Comparison of ENCODE assay signal across 8 cellular contexts in the genomic region with DNA sequence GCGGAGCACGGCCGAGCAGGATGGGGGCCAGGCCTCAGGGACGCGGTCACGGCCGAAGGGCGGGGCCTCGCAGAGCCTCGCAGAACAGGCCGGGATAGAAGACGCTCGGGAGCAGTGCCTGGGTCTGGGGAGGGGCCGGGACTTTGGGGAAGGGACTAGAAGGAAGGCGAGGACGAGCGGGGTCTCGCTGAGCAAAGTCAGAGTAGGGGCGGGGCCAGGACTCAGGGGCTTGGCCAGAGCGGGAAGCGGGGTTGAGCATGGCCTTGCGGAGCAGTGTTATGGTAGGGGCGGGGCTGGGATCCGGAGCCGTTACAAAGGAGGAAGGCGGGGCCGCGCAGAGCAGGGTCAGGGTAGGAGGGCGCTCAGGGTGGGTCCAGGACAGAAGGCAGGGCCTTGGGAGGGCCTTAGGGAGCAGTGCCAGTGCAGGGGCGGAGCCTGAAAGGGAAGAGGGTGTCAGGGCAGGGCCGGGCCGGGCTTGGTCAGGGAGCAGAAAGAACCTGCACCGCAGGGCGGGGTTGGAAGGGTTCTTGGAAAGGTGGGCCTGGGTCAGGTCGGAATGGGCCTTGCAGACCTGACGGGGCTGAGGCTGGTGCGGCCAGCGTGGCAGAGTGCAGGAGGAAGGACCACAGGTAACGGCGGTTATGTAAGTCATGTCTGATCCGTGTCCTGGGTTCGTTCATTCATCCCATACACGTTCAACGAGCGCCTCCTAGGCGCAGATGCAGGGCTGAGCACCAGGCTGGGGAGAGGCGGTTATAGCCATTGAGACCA. TPM values are rescaled to one million over a fixed set of nuclear protein-coding genes. Genes with fewer than 3 reads are reported as not detected.
A peak's percentile ranks its signal among the peaks of the same experiment; 100 is the strongest.
DNase-seq lines count a peak whose midpoint lies in the region; ATAC-seq and TF ChIP-seq lines count a peak whose summit lies in the region.

No MANE protein-coding gene starts in this region.

- H3K4me2 ChIP-seq in H9 (ENCODE audit: insufficient read depth, insufficient read length, low read length), result peak overlapping the region; percentile 53

- H3K9ac ChIP-seq in H9 (ENCODE audit: extremely low read depth, insufficient read length, low read length), result no peak overlapping the region

- H3K4me3 ChIP-seq in SJSA1 (peak overlapping the region; percentile 58), testis (peak overlapping the region; percentile 19 to 62)

- H2BK5ac ChIP-seq in H9 (ENCODE audit: insufficient read length, low read length), result no peak overlapping the region

- H2BK12ac ChIP-seq in H9 (ENCODE audit: insufficient read length, low read depth, low read length), result no peak overlapping the region

- no peaks in the 10 kb centered on the region for H3K79me2 ChIP-seq in H9 (ENCODE audit: insufficient read depth, low read length)

- H3K36me3 ChIP-seq in SJSA1, result peaks cover 29% of the 10 kb centered on the region
- H3K36me3 ChIP-seq in testis (ENCODE audit: low read depth, missing control alignments), result no peaks in the 10 kb centered on the region

- no peak overlapping the region for H3K23ac ChIP-seq in H9 (ENCODE audit: insufficient read length, low read depth, low read length)

- H3K27me3 ChIP-seq in H9 (ENCODE audit: insufficient read depth, low read length) (no peaks in the 10 kb centered on the region), SJSA1 (replicated peaks) (no peaks in the 10 kb centered on the region), testis (no peaks in the 10 kb centered on the region)

- H4K5ac ChIP-seq in H9 (ENCODE audit: insufficient read length, low read depth, low read length), result no peak overlapping the region

- H3K23me2 ChIP-seq in H9 (ENCODE audit: insufficient read length, low read depth, low read length, poor library complexity, severe bottlenecking), result peaks cover 3% of the 10 kb centered on the region

- no peak overlapping the region for H3K18ac ChIP-seq in H9 (ENCODE audit: insufficient read length, low read depth, low read length)

- no peak overlapping the region for H2AK5ac ChIP-seq in H9 (ENCODE audit: insufficient read length, low read length)

- intact Hi-C loops in activated naive CD4-positive, alpha-beta T cell treated with anti-CD3 and anti-CD28 coated beads for 36 hours (cut with micrococcal nuclease), result loop anchor here (1.0 to 5.0 kb wide), 4 partner anchors 24 to 322 kb away; a partner anchor contains a TSS
- intact Hi-C loops in testis (cut with DNase I; ENCODE audit: low total_unique reads), result no loop called here

- no peak overlapping the region for H4K91ac ChIP-seq in H9 (ENCODE audit: insufficient read length, low read depth, low read length)

- no peaks in the 10 kb centered on the region for H3K9me3 Mint-ChIP-seq in H9
- H3K9me3 Mint-ChIP-seq in activated naive CD4-positive, alpha-beta T cell treated with anti-CD3 and anti-CD28 coated beads for 36 hours, result no peaks in the 10 kb centered on the region

- TF ChIP-seq CTCF in H9 (conservative IDR thresholded peaks at IDR 0.05) (peak; percentile 83), omental fat pad (IDR thresholded peaks at IDR 0.05) (no peak), testis (IDR thresholded peaks at IDR 0.05) (peak in 2 of 3 experiments; percentile 1 to 24)

- H3K4me1 ChIP-seq in H9 (ENCODE audit: insufficient read depth, low read length) (no peaks in the 10 kb centered on the region), SJSA1 (replicated peaks) (peaks cover 21% of the 10 kb centered on the region), testis (peaks cover 13% of the 10 kb centered on the region)

- H3K4me1 Mint-ChIP-seq in H9, result peaks cover 6% of the 10 kb centered on the region in 2 experiments
- peaks cover 13% of the 10 kb centered on the region for H3K4me1 Mint-ChIP-seq in activated naive CD4-positive, alpha-beta T cell treated with anti-CD3 and anti-CD28 coated beads for 36 hours (ENCODE audit: low read depth)

- no peak overlapping the region for H2BK15ac ChIP-seq in H9 (ENCODE audit: low read depth, low read length)

- no peak overlapping the region for H2AFZ ChIP-seq in H9 (ENCODE audit: low read length)

- H3K4me3 Mint-ChIP-seq in H9, result peak overlapping the region; percentile 76 to 93
- H3K4me3 Mint-ChIP-seq in activated naive CD4-positive, alpha-beta T cell treated with anti-CD3 and anti-CD28 coated beads for 36 hours, result peak overlapping the region; percentile 92

- no peak overlapping the region for H3K4ac ChIP-seq in H9 (ENCODE audit: low read depth, low read length)

- DNase-seq in GDM1 (lab: John Stamatoyannopoulos, UW) (peak; percentile 96), H9 (peak; percentile 99), M059J (ENCODE audit: low read depth) (peak; percentile 97), SJSA1 (ENCODE audit: low read depth in 1 of 2, low spot score in 2 of 2) (peak; percentile 96 to 99), glomerular endothelial cell (ENCODE audit: extremely low read depth, low read depth, low spot score) (peak; percentile 41), omental fat pad (ENCODE audit: low spot score) (peak; percentile 80), testis (peak; percentile 96)
- DNase-seq in activated naive CD4-positive, alpha-beta T cell treated with anti-CD3 and anti-CD28 coated beads for 36 hours, result peak; percentile 94

- peaks cover 2% of the 10 kb centered on the region for H4K20me1 ChIP-seq in H9 (ENCODE audit: control insufficient read depth, insufficient read depth, insufficient read length)

- H3K27ac ChIP-seq in H9 (ENCODE audit: insufficient read length, low read depth, low read length), result no peak overlapping the region
- H3K27ac ChIP-seq in SJSA1, result peak overlapping the region; percentile 49
- peak overlapping the region; percentile 14 to 33 for H3K27ac ChIP-seq in testis

- H4K8ac ChIP-seq in H9 (replicated peaks; ENCODE audit: insufficient read length, low read depth, low read length), result no peak overlapping the region

- WGBS in H9 (ENCODE audit: extremely low coverage, insufficient read length, low lambda C conversion rate), result no CpG with 5 or more reads among the region's 47 CpGs
- 1% methylated on average over 39 to 47 of the region's 47 CpGs for WGBS in testis, 2 donors

- no peak overlapping the region for H2BK20ac ChIP-seq in H9 (ENCODE audit: low read depth, low read length, poor library complexity, severe bottlenecking)

- peak overlapping the region; percentile 80 to 98 (median 98); a peak in 6 of 7 replicates for H3K27ac Mint-ChIP-seq in H9
- peak overlapping the region; percentile 88 for H3K27ac Mint-ChIP-seq in activated naive CD4-positive, alpha-beta T cell treated with anti-CD3 and anti-CD28 coated beads for 36 hours

- H3K79me1 ChIP-seq in H9 (ENCODE audit: insufficient read depth, low read depth, low read length, poor library complexity, severe bottlenecking), result no peaks in the 10 kb centered on the region

- no peak for TF ChIP-seq POLR2A in testis (IDR thresholded peaks at IDR 0.05)

- peaks cover 9% of the 10 kb centered on the region for H3K27me3 Mint-ChIP-seq in H9 (ENCODE audit: low read depth)
- H3K27me3 Mint-ChIP-seq in activated naive CD4-positive, alpha-beta T cell treated with anti-CD3 and anti-CD28 coated beads for 36 hours (ENCODE audit: low read depth), result no peaks in the 10 kb centered on the region

- H3K36me3 Mint-ChIP-seq in H9 (ENCODE audit: insufficient read depth in 1 of 3, low read depth in 3 of 3), result peaks cover 0 to 16% (median 5%) of the 10 kb centered on the region in 3 experiments; a peak in 6 of 7 replicates
- peaks cover 2% of the 10 kb centered on the region for H3K36me3 Mint-ChIP-seq in activated naive CD4-positive, alpha-beta T cell treated with anti-CD3 and anti-CD28 coated beads for 36 hours (ENCODE audit: low read depth)

- peak overlapping the region; percentile 77; the same call in 1 of the 2 replicates for H3K14ac ChIP-seq in H9 (ENCODE audit: insufficient read depth, low read length)

- no peak overlapping the region for H3T11ph ChIP-seq in H9 (ENCODE audit: low read length)

- no peak overlapping the region for H3K56ac ChIP-seq in H9 (ENCODE audit: insufficient read length, low read depth, low read length)

- CTCF ChIA-PET in activated naive CD4-positive, alpha-beta T cell treated with anti-CD3 and anti-CD28 coated beads for 36 hours (lab: Charles Lee), result interaction anchor here (1.3 to 1.7 kb wide), 2 partner anchors 13 to 26 kb away, joined by 4 to 6 read pairs; no protein-coding TSS in a partner anchor

- no peak overlapping the region for H2BK120ac ChIP-seq in H9 (ENCODE audit: low read depth, low read length, poor library complexity, severe bottlenecking)

- H3K9me3 ChIP-seq in H9 (ENCODE audit: control insufficient read depth, low read depth, low read length) (no peaks in the 10 kb centered on the region), SJSA1 (replicated peaks) (no peaks in the 10 kb centered on the region), testis (no peaks in the 10 kb centered on the region)

- ATAC-seq in omental fat pad (ENCODE audit: low FRiP score), result peak; percentile 90

RNA-seq across cellular contexts. Expression of a gene that starts 0.5 kb away (rescaled TPM):
- total RNA-seq in H9 (2021), result 8.7 and 9.6 TPM in 2 replicates
- total RNA-seq in M059J (2014; rRNA removed; shearing (Covaris generic)), result 5.8 and 6.4 TPM in 2 replicates
- 2.7 and 3.8 TPM in 2 replicates for total RNA-seq in SJSA1 (2014; rRNA removed; shearing (Covaris generic))
- total RNA-seq in activated naive CD4-positive, alpha-beta T cell treated with anti-CD3 and anti-CD28 coated beads for 36 hours, result 1 to 10 TPM; 6.1 to 8.4 TPM
- 1.5 and 5.1 TPM in 2 replicates for total RNA-seq in glomerular endothelial cell
- total RNA-seq in omental fat pad, result 1 to 10 TPM in 3 of 4 donors, under 1 TPM in 1; 0.88 to 2.4 (median 1.9) TPM
- total RNA-seq in testis, result 10 to 100 TPM; 33.2 to 38.0 TPM
- polyA plus RNA-seq in testis (ENCODE audit: insufficient read depth, low read depth, low replicate concordance), result 84.2 TPM

RNA-seq across cellular contexts. Expression of a gene that starts 35.7 kb away (rescaled TPM):
- 45.6 and 56.8 TPM in 2 replicates for total RNA-seq in H9 (2021)
- total RNA-seq in M059J (2014; rRNA removed; shearing (Covaris generic)), result 3.4 and 13.8 TPM in 2 replicates
- 14.1 and 36.2 TPM in 2 replicates for total RNA-seq in SJSA1 (2014; rRNA removed; shearing (Covaris generic))
- total RNA-seq in activated naive CD4-positive, alpha-beta T cell treated with anti-CD3 and anti-CD28 coated beads for 36 hours, result 10 to 100 TPM; 39.8 to 47.6 TPM
- total RNA-seq in glomerular endothelial cell, result 19.2 and 40.0 TPM in 2 replicates
- 10 to 100 TPM; 17.0 to 31.3 (median 19.6) TPM for total RNA-seq in omental fat pad
- total RNA-seq in testis, result 100 to 1,000 TPM; 149 to 200 TPM
- 104 TPM for polyA plus RNA-seq in testis (ENCODE audit: insufficient read depth, low read depth, low replicate concordance)

RNA-seq across cellular contexts. Expression of a gene that starts 50.8 kb away (rescaled TPM):
- total RNA-seq in H9 (2021) (66.5 and 66.8 TPM in 2 replicates), glomerular endothelial cell (25.1 and 35.6 TPM in 2 replicates), omental fat pad (10 to 100 TPM in 1 of 4 donors, 1 to 10 TPM in 3; 4.0 to 19.5 (median 6.7) TPM), testis (10 to 100 TPM; 14.7 to 26.5 TPM)
- total RNA-seq in M059J (2014; rRNA removed; shearing (Covaris generic)), result 1.2 and 8.4 TPM in 2 replicates
- 5.6 and 8.7 TPM in 2 replicates for total RNA-seq in SJSA1 (2014; rRNA removed; shearing (Covaris generic))
- total RNA-seq in activated naive CD4-positive, alpha-beta T cell treated with anti-CD3 and anti-CD28 coated beads for 36 hours, result 10 to 100 TPM; 13.5 to 15.0 TPM
- polyA plus RNA-seq in testis (ENCODE audit: insufficient read depth, low read depth, low replicate concordance), result 13.3 TPM

RNA-seq across cellular contexts. Expression of a gene that starts 59.3 kb away (rescaled TPM):
- 0.04 and 0.07 TPM in 2 replicates for total RNA-seq in H9 (2021)
- not detected in 2 replicates for total RNA-seq in M059J (2014; rRNA removed; shearing (Covaris generic))
- total RNA-seq in SJSA1 (2014; rRNA removed; shearing (Covaris generic)), result not detected in 2 replicates
- not detected for total RNA-seq in activated naive CD4-positive, alpha-beta T cell treated with anti-CD3 and anti-CD28 coated beads for 36 hours
- not detected in 2 replicates for total RNA-seq in glomerular endothelial cell
- not detected for total RNA-seq in omental fat pad
- total RNA-seq in testis, result under 1 TPM; 0.25 to 0.39 TPM
- polyA plus RNA-seq in testis (ENCODE audit: insufficient read depth, low read depth, low replicate concordance), result 0.13 TPM

Comparison
In these comparisons a context has a peak if more than half of its experiments do, and no peak if none do; other contexts are left out.
1. DNase-seq: peak in every context shown above with its lines; median percentile 99 in H9; 98 in SJSA1; 97 in M059J; 96 in GDM1; 96 in testis; 94 in activated naive CD4-positive, alpha-beta T cell treated with anti-CD3 and anti-CD28 coated beads for 36 hours; 80 in omental fat pad; 41 in glomerular endothelial cell.
2. CTCF ChIP-seq: peak in H9 (single experiment) and testis (2 of 3); none in omental fat pad (0 of 3).